ENCODE assay signal across 8 cellular contexts in the genomic region with DNA sequence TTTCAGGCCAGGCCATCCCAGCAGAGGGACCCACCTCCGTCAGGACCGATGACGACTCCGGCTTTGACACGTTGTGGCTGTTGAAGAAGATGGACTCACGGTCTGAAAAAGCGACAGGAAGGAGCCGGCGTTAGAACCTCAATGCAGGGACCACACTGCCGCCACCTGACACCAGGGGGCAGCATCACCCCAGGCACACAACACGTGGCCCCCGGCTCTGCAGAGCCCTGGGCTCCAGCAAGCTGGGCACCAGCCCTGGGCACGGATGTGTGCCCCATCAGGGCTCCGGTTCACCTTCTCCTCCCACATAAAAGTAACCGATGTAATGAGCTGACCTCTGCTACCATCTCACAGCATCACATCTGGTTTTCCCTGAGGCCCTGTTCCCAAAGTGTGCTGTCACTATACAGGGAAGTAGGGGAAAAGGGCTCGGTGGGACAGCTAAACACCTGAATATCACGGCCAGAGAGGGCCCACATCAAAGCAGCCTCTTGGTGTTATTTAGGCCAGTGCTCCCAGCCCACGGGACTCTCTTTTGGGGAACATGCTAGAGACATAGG. TPM values are rescaled to one million over a fixed set of nuclear protein-coding genes. Genes with fewer than 3 reads are reported as not detected.
DNase-seq lines count a peak whose midpoint lies in the region; ATAC-seq, FAIRE-seq and TF ChIP-seq lines count a peak whose summit lies in the region.

No MANE protein-coding gene starts in this region.

- H3K4me1 ChIP-seq in keratinocyte (ENCODE audit: control insufficient read depth, extremely low read depth, insufficient read depth, low read length): peaks cover 4% of the 10 kb centered on the region

- no peaks in the 10 kb centered on the region for H4K20me1 ChIP-seq in keratinocyte (ENCODE audit: control insufficient read depth, extremely low read depth, insufficient read depth, low read length)

- H2AFZ ChIP-seq in keratinocyte (ENCODE audit: control insufficient read depth, low read length): no peak overlapping the region

- TF ChIP-seq CTCF in GM12872 (IDR thresholded peaks at IDR 0.05; ENCODE audit: insufficient read depth, low read depth, low read length) (peak; percentile 97), bronchial epithelial cell (IDR thresholded peaks at IDR 0.05; ENCODE audit: insufficient read depth, low read length, severe bottlenecking) (peak; percentile 99), keratinocyte (optimal IDR thresholded peaks at IDR 0.05 in 1 of 3, IDR thresholded peaks at IDR 0.05 in 1 of 3, conservative IDR thresholded peaks at IDR 0.05 in 1 of 3; ENCODE audit: extremely low read depth in 1 of 3, insufficient read depth in 2 of 3, low read length in 3 of 3) (peak; percentile 79 to 95 (median 94))

- H3K36me3 ChIP-seq in bronchial epithelial cell (ENCODE audit: control insufficient read depth, insufficient read depth, low read length): peaks cover 16% of the 10 kb centered on the region
- peaks cover 16 to 47% of the 10 kb centered on the region in 2 experiments for H3K36me3 ChIP-seq in keratinocyte (ENCODE audit: control insufficient read depth in 2 of 2, extremely low read depth in 1 of 2, insufficient read depth in 2 of 2, low read length in 2 of 2)

- no peak overlapping the region for H3K9ac ChIP-seq in keratinocyte (ENCODE audit: control insufficient read depth, extremely low read depth, insufficient read depth, low read length)

- H3K27ac ChIP-seq in keratinocyte (ENCODE audit: control insufficient read depth, insufficient read depth, low read length): no peak overlapping the region

- no peaks in the 10 kb centered on the region for H3K27me3 ChIP-seq in bronchial epithelial cell (ENCODE audit: control insufficient read depth, insufficient read depth, low read length)
- no peaks in the 10 kb centered on the region for H3K27me3 ChIP-seq in keratinocyte (ENCODE audit: control insufficient read depth, extremely low read depth, insufficient read depth, low read length)

- peak; percentile 46 for DNase-seq in NCI-H2107 treated with DMSO at 0.1 percent for 48 hours (lab: John Stamatoyannopoulos, UW; ENCODE audit: unreplicated experiment)
- DNase-seq in activated CD4-positive, CD25-positive, alpha-beta regulatory T cell treated with anti-CD3 and anti-CD28 coated beads, Interleukin-2, amount 50 U/mL, for 16 hours (ENCODE audit: low read depth, low spot score): peak; percentile 63
- peak; percentile 40 for DNase-seq in bronchial epithelial cell (ENCODE audit: low read depth)
- no peak for DNase-seq in keratinocyte (ENCODE audit: low read depth, low spot score)
- peak; percentile 79 for DNase-seq in stimulated activated CD4-positive, alpha-beta T cell treated with anti-CD3 and anti-CD28 coated beads, Interleukin-1b, Interleukin-23, amount 100 ng/mL, for 48 hours

- peak; percentile 74 for ATAC-seq in HG02763 (IDR thresholded peaks at IDR 0.05; ENCODE audit: unreplicated experiment)
- ATAC-seq in GM21447 (IDR thresholded peaks at IDR 0.05; ENCODE audit: unreplicated experiment): no peak

- H3K79me2 ChIP-seq in keratinocyte (ENCODE audit: control insufficient read depth, insufficient read depth, low read length): no peaks in the 10 kb centered on the region

- dilution Hi-C loops in keratinocyte (cut with MboI; ENCODE audit: extremely low pct_ligation_motif_present, low sequenced_read_pairs): no loop called here

- FAIRE-seq in bronchial epithelial cell (lab: Jason Lieb, UNC) (no peak), keratinocyte (lab: Jason Lieb, UNC) (peak; percentile 39)

- no peaks in the 10 kb centered on the region for H3K9me1 ChIP-seq in keratinocyte (ENCODE audit: control insufficient read depth, extremely low read depth, insufficient read depth, low read length)

- H3K4me2 ChIP-seq in keratinocyte (ENCODE audit: control insufficient read depth, extremely low read depth, insufficient read depth, low read depth, low read length): no peak overlapping the region

- H3K9me3 ChIP-seq in keratinocyte (ENCODE audit: control insufficient read depth, low read depth, low read length): no peaks in the 10 kb centered on the region

- H3K4me3 ChIP-seq in bronchial epithelial cell (ENCODE audit: low read depth, low read length): no peak overlapping the region
- H3K4me3 ChIP-seq in keratinocyte (ENCODE audit: control insufficient read depth in 2 of 3, extremely low read depth in 1 of 3, insufficient read depth in 2 of 3, low read depth in 1 of 3, low read length in 3 of 3): no peak overlapping the region

RNA-seq across cellular contexts. Expression of a gene that starts 29.0 kb away (rescaled TPM):
- total RNA-seq in bronchial epithelial cell: not detected in 2 replicates
- 0.04 to 0.08 TPM in 2 of 3 replicates, not detected in the other for polyA plus RNA-seq in keratinocyte
- polyA plus RNA-seq in keratinocyte (2011; ENCODE audit: low read depth): not detected
- 0.08 TPM in 1 of 2 replicates, not detected in the other for polyA plus RNA-seq in keratinocyte (2011; cell fraction: cytosol; rRNA removed)
- 0.14 TPM in 1 of 2 replicates, not detected in the other for polyA plus RNA-seq in keratinocyte (2011; cell fraction: nucleus; rRNA removed)
- 0.18 TPM in 1 of 2 replicates, not detected in the other for polyA plus RNA-seq in keratinocyte (2012; ENCODE audit: low replicate concordance)
- 6.7 TPM in 1 of 3 replicates, not detected in the others for polyA minus RNA-seq in keratinocyte
- polyA minus RNA-seq in keratinocyte (2011; cell fraction: cytosol; rRNA and poly(A)+ RNA removed): not detected
- not detected in 2 replicates for polyA minus RNA-seq in keratinocyte (2011; cell fraction: nucleus; rRNA and poly(A)+ RNA removed)
